Comparison of ENCODE assay signal across 14 cellular contexts in genomic region chr12:54232790-54233189, GRCh38. TPM values are rescaled to one million over a fixed set of nuclear protein-coding genes. Genes with fewer than 3 reads are reported as not detected.
A peak's percentile ranks its signal among the peaks of the same experiment; 100 is the strongest.
DNase-seq lines count a peak whose midpoint lies in the region; ATAC-seq and TF ChIP-seq lines count a peak whose summit lies in the region.
"Had no signal": no experiment of that assay in that cellular context is flagged by ENCODE, and none has a peak within 500 bp of the region (broad histone marks: within the 10 kb centered on the region; RNA-seq: fewer than 3 reads in every experiment).

No MANE protein-coding gene starts in this region.

- H3K27ac ChIP-seq in C4-2B = no peak overlapping the region
- peak overlapping the region; percentile 43 for H3K27ac ChIP-seq in HUES48 (ENCODE audit: low read depth, low read length)
- H3K27ac ChIP-seq: body of pancreas, parathyroid adenoma had no signal

- peaks cover 20% of the 10 kb centered on the region for H3K4me1 Mint-ChIP-seq in neural crest cell
- peaks cover 5% of the 10 kb centered on the region for H3K4me1 Mint-ChIP-seq in stimulated activated effector memory CD8-positive, alpha-beta T cell treated with anti-CD3 and anti-CD28 coated beads, Interleukin-12 subunit alpha, Interleukin-12 subunit beta, amount 100 ng/mL, for 72 hours

- peaks cover 19% of the 10 kb centered on the region; the same call in 1 of the 2 replicates for H3K36me3 ChIP-seq in HUES48 (ENCODE audit: control insufficient read depth, insufficient read depth, low read length)

- H3K27me3 ChIP-seq in HUES48 (ENCODE audit: control insufficient read depth, insufficient read depth, low read length) = no peaks in the 10 kb centered on the region
- H3K27me3 ChIP-seq: body of pancreas had no signal

- no peaks in the 10 kb centered on the region for H3K36me3 Mint-ChIP-seq in neural crest cell (ENCODE audit: low read depth)
- peaks cover 1% of the 10 kb centered on the region for H3K36me3 Mint-ChIP-seq in stimulated activated effector memory CD8-positive, alpha-beta T cell treated with anti-CD3 and anti-CD28 coated beads, Interleukin-12 subunit alpha, Interleukin-12 subunit beta, amount 100 ng/mL, for 72 hours

- DNase-seq in dermis blood vessel endothelial cell (peak; percentile 17), neural crest cell (ENCODE audit: low read depth, low spot score) (no peak), ecto neural progenitor cell (ENCODE audit: low spot score) (no peak), DMS53 treated with DMSO at 0.1 percent for 48 hours (lab: John Stamatoyannopoulos, UW; ENCODE audit: unreplicated experiment) (no peak)
- DNase-seq in stimulated activated effector memory CD8-positive, alpha-beta T cell treated with anti-CD3 and anti-CD28 coated beads, Interleukin-12 subunit alpha, Interleukin-12 subunit beta, amount 100 ng/mL, for 72 hours (ENCODE audit: low spot score in 2 of 2) = no peak
- DNase-seq: body of pancreas; CD8-positive, alpha-beta memory T cell; hypothalamus had no signal

- no peak overlapping the region for H3K4me3 Mint-ChIP-seq in neural crest cell
- H3K4me3 Mint-ChIP-seq in stimulated activated effector memory CD8-positive, alpha-beta T cell treated with anti-CD3 and anti-CD28 coated beads, Interleukin-12 subunit alpha, Interleukin-12 subunit beta, amount 100 ng/mL, for 72 hours = no peak overlapping the region
- H3K4me3 Mint-ChIP-seq: CD8-positive, alpha-beta memory T cell; stimulated activated memory B cell treated with anti-CD40 and anti-IgM and Interleukin-4, amounts not matched to agents 10 μg/mL and 1 μg/mL and 100 μg/mL, for 72 hours had no signal

- no peak for ATAC-seq in HG02763 (IDR thresholded peaks at IDR 0.05; ENCODE audit: unreplicated experiment)
- ATAC-seq in stimulated activated effector memory CD8-positive, alpha-beta T cell treated with anti-CD3 and anti-CD28 coated beads, Interleukin-12 subunit alpha, Interleukin-12 subunit beta, amount 100 ng/mL, for 72 hours = no peak
- ATAC-seq: body of pancreas; stimulated activated memory B cell treated with anti-CD40 and anti-IgM and Interleukin-4, amounts not matched to agents 10 μg/mL and 1 μg/mL and 100 μg/mL, for 72 hours had no signal

- no peaks in the 10 kb centered on the region for H3K9me3 Mint-ChIP-seq in neural crest cell
- no peaks in the 10 kb centered on the region for H3K9me3 Mint-ChIP-seq in stimulated activated effector memory CD8-positive, alpha-beta T cell treated with anti-CD3 and anti-CD28 coated beads, Interleukin-12 subunit alpha, Interleukin-12 subunit beta, amount 100 ng/mL, for 72 hours
- H3K9me3 Mint-ChIP-seq: CD8-positive, alpha-beta memory T cell; stimulated activated memory B cell treated with anti-CD40 and anti-IgM and Interleukin-4, amounts not matched to agents 10 μg/mL and 1 μg/mL and 100 μg/mL, for 72 hours had no signal

- TF ChIP-seq CTCF in C4-2B (conservative IDR thresholded peaks at IDR 0.05) (peak; percentile 12; the same call in 1 of the 2 replicates), neural crest cell (conservative IDR thresholded peaks at IDR 0.05) (peak; percentile 42)

- H3K4me3 ChIP-seq in HUES48 (ENCODE audit: low read depth, low read length) = no peak overlapping the region
- H3K4me3 ChIP-seq: body of pancreas, lung had no signal

- no peak overlapping the region for H3K9ac ChIP-seq in HUES48 (ENCODE audit: low read depth, low read length)
- H3K9ac ChIP-seq: parathyroid adenoma had no signal

- H3K27me3 Mint-ChIP-seq in neural crest cell (ENCODE audit: low read depth) = no peaks in the 10 kb centered on the region
- H3K27me3 Mint-ChIP-seq: CD8-positive, alpha-beta memory T cell; stimulated activated memory B cell treated with anti-CD40 and anti-IgM and Interleukin-4, amounts not matched to agents 10 μg/mL and 1 μg/mL and 100 μg/mL, for 72 hours had no signal

- H3K9me3 ChIP-seq in HUES48 (ENCODE audit: control insufficient read depth, insufficient read depth, low read length) = no peaks in the 10 kb centered on the region
- H3K9me3 ChIP-seq: body of pancreas had no signal

- H3K4me1 ChIP-seq in HUES48 (ENCODE audit: control insufficient read depth, insufficient read depth, low read length) = peaks cover 5% of the 10 kb centered on the region; the same call in 1 of the 2 replicates
- H3K4me1 ChIP-seq: body of pancreas, parathyroid adenoma had no signal

- no peak overlapping the region for H3K27ac Mint-ChIP-seq in neural crest cell (ENCODE audit: unreplicated experiment)
- H3K27ac Mint-ChIP-seq in stimulated activated effector memory CD8-positive, alpha-beta T cell treated with anti-CD3 and anti-CD28 coated beads, Interleukin-12 subunit alpha, Interleukin-12 subunit beta, amount 100 ng/mL, for 72 hours = no peak overlapping the region
- H3K27ac Mint-ChIP-seq: CD8-positive, alpha-beta memory T cell; stimulated activated memory B cell treated with anti-CD40 and anti-IgM and Interleukin-4, amounts not matched to agents 10 μg/mL and 1 μg/mL and 100 μg/mL, for 72 hours had no signal

RNA-seq across cellular contexts. Expression of gene SMUG1, which starts 44.0 kb away (rescaled TPM):
- total RNA-seq in dermis blood vessel endothelial cell = 14.3 and 18.2 TPM in 2 replicates
- total RNA-seq in neural crest cell = 36.9 and 38.6 TPM in 2 replicates

RNA-seq across cellular contexts. Expression of gene CBX5, which starts 47.1 kb away (rescaled TPM):
- total RNA-seq in dermis blood vessel endothelial cell (27.6 and 81.6 TPM in 2 replicates), neural crest cell (369 and 401 TPM in 2 replicates)

RNA-seq across cellular contexts. Expression of gene HNRNPA1, which starts 47.7 kb away (rescaled TPM):
- 415 and 513 TPM in 2 replicates for total RNA-seq in dermis blood vessel endothelial cell
- total RNA-seq in neural crest cell = 3,205 and 3,261 TPM in 2 replicates
